Comparison of ENCODE assay signal across 22 cellular contexts in genomic region chr4:147284218-147284617, GRCh38.
"Had no signal": no experiment of that assay in that cellular context is flagged by ENCODE, and none has a peak within 500 bp of the region (broad histone marks: within the 10 kb centered on the region; RNA-seq: fewer than 3 reads in every experiment).

No MANE protein-coding gene starts in this region.

- H3K36me3 Mint-ChIP-seq: natural killer cell treated with Interleukin-12 subunit alpha and Interleukin-12 subunit beta and Interleukin-15 and Interleukin-18, amount 100 ng/mL, for 72 hours had no signal

- H3K9me3 ChIP-seq: left lung, prostate gland, thyroid gland, vagina had no signal

- H3K4me3 ChIP-seq: dorsolateral prefrontal cortex, gastroesophageal sphincter, heart left ventricle, left lung, prostate gland, right atrium auricular region, smooth muscle cell, stomach, thyroid gland, vagina had no signal

- ATAC-seq: gastroesophageal sphincter; heart left ventricle; left lung; natural killer cell treated with Interleukin-12 subunit alpha and Interleukin-12 subunit beta and Interleukin-15 and Interleukin-18, amount 100 ng/mL, for 72 hours; sciatic nerve had no signal

- H3K27me3 Mint-ChIP-seq: natural killer cell treated with Interleukin-12 subunit alpha and Interleukin-12 subunit beta and Interleukin-15 and Interleukin-18, amount 100 ng/mL, for 72 hours had no signal

- H3K4me1 ChIP-seq: gastroesophageal sphincter, left lung, prostate gland, right atrium auricular region, stomach, thyroid gland had no signal

- H3K4me3 Mint-ChIP-seq: natural killer cell treated with Interleukin-12 subunit alpha and Interleukin-12 subunit beta and Interleukin-15 and Interleukin-18, amount 100 ng/mL, for 72 hours had no signal

- H3K27ac ChIP-seq: foreskin keratinocyte, gastroesophageal sphincter, heart left ventricle, left lung, prostate gland, right atrium auricular region, stomach, thyroid gland, vagina had no signal

- H3K27ac Mint-ChIP-seq: natural killer cell treated with Interleukin-12 subunit alpha and Interleukin-12 subunit beta and Interleukin-15 and Interleukin-18, amount 100 ng/mL, for 72 hours had no signal

- H3K27me3 ChIP-seq: dorsolateral prefrontal cortex, foreskin keratinocyte, gastroesophageal sphincter, heart left ventricle, left lung, right atrium auricular region, stomach, thyroid gland, vagina had no signal

- DNase-seq: dorsolateral prefrontal cortex; effector CD4-positive, alpha-beta T cell; heart left ventricle; hippocampal formation; kidney; left lung; nucleus accumbens; stimulated activated CD4-positive, alpha-beta T cell treated with anti-CD3 and anti-CD28 coated beads, Interleukin-12 subunit alpha, Interleukin-12 subunit beta, amount 100 ng/mL, for 4 hours; stimulated activated CD4-positive, alpha-beta T cell treated with anti-CD3 and anti-CD28 coated beads, Interleukin-1b, Interleukin-23, amount 100 ng/mL, for 48 hours; stimulated activated CD4-positive, alpha-beta T cell treated with anti-CD3 and anti-CD28 coated beads, Interleukin-4, amount 100 ng/mL, for 1 hour; stimulated activated CD8-positive, alpha-beta memory T cell treated with anti-CD3 and anti-CD28 coated beads, Interleukin-4, amount 100 ng/mL, for 48 hours; stimulated activated naive CD4-positive, alpha-beta T cell treated with Interleukin-2 at 50 U/mL for 16 hours; stomach; thyroid gland had no signal

- H3K36me3 ChIP-seq: gastroesophageal sphincter, heart left ventricle, left lung, prostate gland, right atrium auricular region, stomach, thyroid gland, vagina had no signal
